ENCODE assay signal across 12 cellular contexts in genomic region chr4:122912810-122913575, GRCh38.
"Had no signal": no experiment of that assay in that cellular context is flagged by ENCODE, and none has a peak within 500 bp of the region (broad histone marks: within the 10 kb centered on the region; RNA-seq: fewer than 3 reads in every experiment).

No MANE protein-coding gene starts in this region.

- H3K36me3 ChIP-seq: ascending aorta had no signal

- H3K4me1 ChIP-seq: ascending aorta, gastroesophageal sphincter had no signal

- H3K9me3 Mint-ChIP-seq: activated CD8-positive, alpha-beta T cell treated with anti-CD3 and anti-CD28 coated beads for 36 hours; activated naive CD8-positive, alpha-beta T cell treated with anti-CD3 and anti-CD28 coated beads, Interleukin-2, amount 50 U/mL, for 24 hours; activated T-helper 1 cell treated with anti-CD3 and anti-CD28 coated beads, Interleukin-12 subunit alpha, Interleukin-12 subunit beta, Interleukin-2, Interleukin-4 antibody, amounts not matched to agents 30 ng/mL and 10 ng/mL and 1 ng/mL, durations not matched to agents 14 hours and 24 hours and 36 hours had no signal

- H3K27me3 ChIP-seq: ascending aorta, cardiac muscle cell, gastroesophageal sphincter had no signal

- H3K9me3 ChIP-seq: ascending aorta, gastroesophageal sphincter had no signal

- DNase-seq: activated CD4-positive, alpha-beta T cell treated with anti-CD3 and anti-CD28 coated beads for 36 hours; activated CD8-positive, alpha-beta memory T cell treated with anti-CD3 and anti-CD28 coated beads, Interleukin-2, amount 50 U/mL, for 48 hours; activated CD8-positive, alpha-beta T cell treated with anti-CD3 and anti-CD28 coated beads for 36 hours; activated naive CD4-positive, alpha-beta T cell; activated naive CD8-positive, alpha-beta T cell treated with anti-CD3 and anti-CD28 coated beads, Interleukin-2, amount 50 U/mL, for 24 hours; left ventricle myocardium superior; T-helper 9 cell had no signal

- ATAC-seq: activated CD4-positive, alpha-beta T cell treated with anti-CD3 and anti-CD28 coated beads for 36 hours; activated CD8-positive, alpha-beta T cell treated with anti-CD3 and anti-CD28 coated beads for 36 hours; activated naive CD8-positive, alpha-beta T cell treated with anti-CD3 and anti-CD28 coated beads, Interleukin-2, amount 50 U/mL, for 24 hours; gastroesophageal sphincter; left ventricle myocardium superior had no signal

- H3K27ac Mint-ChIP-seq: activated CD4-positive, alpha-beta T cell treated with anti-CD3 and anti-CD28 coated beads for 36 hours; activated CD8-positive, alpha-beta T cell treated with anti-CD3 and anti-CD28 coated beads for 36 hours; activated naive CD8-positive, alpha-beta T cell treated with anti-CD3 and anti-CD28 coated beads, Interleukin-2, amount 50 U/mL, for 24 hours; activated T-helper 1 cell treated with anti-CD3 and anti-CD28 coated beads, Interleukin-12 subunit alpha, Interleukin-12 subunit beta, Interleukin-2, Interleukin-4 antibody, amounts not matched to agents 30 ng/mL and 10 ng/mL and 1 ng/mL, durations not matched to agents 14 hours and 24 hours and 36 hours had no signal

- H3K4me1 Mint-ChIP-seq: activated CD4-positive, alpha-beta T cell treated with anti-CD3 and anti-CD28 coated beads for 36 hours; activated naive CD8-positive, alpha-beta T cell treated with anti-CD3 and anti-CD28 coated beads, Interleukin-2, amount 50 U/mL, for 24 hours had no signal

- H3K4me3 Mint-ChIP-seq: activated CD4-positive, alpha-beta T cell treated with anti-CD3 and anti-CD28 coated beads for 36 hours; activated CD8-positive, alpha-beta T cell treated with anti-CD3 and anti-CD28 coated beads for 36 hours; activated naive CD8-positive, alpha-beta T cell treated with anti-CD3 and anti-CD28 coated beads, Interleukin-2, amount 50 U/mL, for 24 hours; activated T-helper 1 cell treated with anti-CD3 and anti-CD28 coated beads, Interleukin-12 subunit alpha, Interleukin-12 subunit beta, Interleukin-2, Interleukin-4 antibody, amounts not matched to agents 30 ng/mL and 10 ng/mL and 1 ng/mL, durations not matched to agents 14 hours and 24 hours and 36 hours had no signal

- H3K27ac ChIP-seq: ascending aorta, cardiac muscle cell, gastroesophageal sphincter, VCaP had no signal

- H3K27me3 Mint-ChIP-seq: activated CD4-positive, alpha-beta T cell treated with anti-CD3 and anti-CD28 coated beads for 36 hours; activated CD8-positive, alpha-beta T cell treated with anti-CD3 and anti-CD28 coated beads for 36 hours; activated naive CD8-positive, alpha-beta T cell treated with anti-CD3 and anti-CD28 coated beads, Interleukin-2, amount 50 U/mL, for 24 hours had no signal

- H3K4me3 ChIP-seq: ascending aorta, cardiac muscle cell, gastroesophageal sphincter had no signal
